In the genomic region with DNA sequence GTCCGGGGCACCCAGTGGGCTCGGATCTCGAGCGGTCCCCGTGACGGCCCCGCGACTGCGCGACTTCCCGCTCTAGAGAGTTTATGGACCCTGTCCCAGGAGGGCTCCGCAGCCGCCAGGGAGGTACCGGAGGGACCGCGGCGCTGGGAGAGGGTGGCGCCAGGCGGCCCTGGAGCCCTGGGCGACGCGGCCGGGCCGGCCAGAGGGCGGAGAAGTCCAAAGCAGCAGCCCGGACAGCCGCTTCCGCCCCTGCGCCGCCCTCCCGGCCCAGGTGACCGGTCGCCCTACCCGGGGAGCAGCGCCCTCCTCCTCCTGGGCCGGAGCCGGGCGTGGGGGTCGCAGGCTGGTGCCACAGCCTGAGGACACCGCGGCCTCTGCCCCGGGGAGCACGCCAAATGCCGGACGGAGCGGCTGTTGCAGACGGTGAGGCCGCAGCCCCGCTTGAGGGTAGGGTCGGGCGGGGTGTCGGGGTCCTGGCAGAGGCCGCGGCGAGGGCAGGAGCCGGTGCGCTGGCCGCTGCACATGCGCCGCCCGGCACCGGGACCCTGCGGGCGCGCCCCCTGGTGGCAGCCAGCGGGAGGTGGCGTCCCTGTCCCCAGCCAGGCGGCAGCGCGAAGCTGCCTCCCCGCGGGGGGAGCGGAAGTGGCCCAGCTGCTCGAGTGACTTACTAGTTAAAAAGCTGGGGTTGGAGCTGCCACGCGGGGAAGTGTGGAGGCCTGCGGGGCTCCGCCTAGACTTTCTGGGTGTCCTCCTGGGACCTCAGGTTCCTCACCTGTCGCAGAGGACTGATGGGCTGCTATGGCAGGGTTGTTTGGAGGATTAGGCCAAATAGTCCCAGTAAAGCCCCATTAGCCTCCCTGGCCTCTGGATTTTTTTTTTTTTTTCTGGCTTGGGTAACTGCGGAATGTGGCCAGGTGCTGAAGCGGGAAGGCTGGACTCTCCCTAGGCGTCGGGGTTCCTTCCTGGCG, we compare ENCODE assay signal across 8 cellular contexts. TPM values are rescaled to one million over a fixed set of nuclear protein-coding genes. Genes with fewer than 3 reads are reported as not detected.
DNase-seq lines count a peak whose midpoint lies in the region; ATAC-seq, FAIRE-seq and TF ChIP-seq lines count a peak whose summit lies in the region.

No MANE protein-coding gene starts in this region.

- TF ChIP-seq CTCF in AG09319 (IDR thresholded peaks at IDR 0.05; ENCODE audit: low read depth, low read length): peak; percentile 65
- TF ChIP-seq CTCF in endothelial cell of umbilical vein (IDR thresholded peaks at IDR 0.05; ENCODE audit: extremely low read depth in 1 of 2, insufficient read depth in 1 of 2, low read depth in 1 of 2, low read length in 2 of 2): peak; percentile 87 to 96

- intact Hi-C loops in endothelial cell of umbilical vein (cut with micrococcal nuclease): loop anchor here (1.0 to 5.0 kb wide), 5 partner anchors 21 to 404 kb away; a partner anchor contains a TSS

- H3K4me1 ChIP-seq in endothelial cell of umbilical vein (ENCODE audit: control insufficient read depth, extremely low read depth, insufficient read depth, low read length): peaks cover 8% of the 10 kb centered on the region

- no peaks in the 10 kb centered on the region for H3K9me3 ChIP-seq in endothelial cell of umbilical vein (replicated peaks; ENCODE audit: control insufficient read depth, insufficient read depth, low read length)

- H3K4me2 ChIP-seq in endothelial cell of umbilical vein (ENCODE audit: insufficient read depth, low read length): peak overlapping the region; percentile 33

- no peaks in the 10 kb centered on the region for H3K9me1 ChIP-seq in endothelial cell of umbilical vein (replicated peaks; ENCODE audit: control insufficient read depth, extremely low read depth, insufficient read depth, low read length)

- dilution Hi-C loops in endothelial cell of umbilical vein (cut with MboI; ENCODE audit: extremely low pct_ligation_motif_present, low sequenced_read_pairs): no loop called here

- CTCF ChIA-PET in endothelial cell of umbilical vein (lab: Charles Lee): interaction anchor here (0.6 to 3.6 kb wide), 20 partner anchors 10 to 916 kb away, joined by 3 to 35 read pairs (median 4); a partner anchor contains a TSS

- peak overlapping the region; percentile 2 to 64 (median 23) for H3K4me3 ChIP-seq in endothelial cell of umbilical vein (replicated peaks in 1 of 3; ENCODE audit: insufficient read depth in 1 of 3, low read depth in 1 of 3, low read length in 3 of 3)

- H3K36me3 ChIP-seq in endothelial cell of umbilical vein (ENCODE audit: control insufficient read depth in 2 of 2, extremely low read depth in 1 of 2, insufficient read depth in 2 of 2, low read length in 2 of 2): no peaks in the 10 kb centered on the region

- BruUV-seq in endothelial cell of umbilical vein (replicated peaks; lab: Mats Ljungman, UMichigan): no TSS peak

- H2AFZ ChIP-seq in endothelial cell of umbilical vein (ENCODE audit: low read depth, low read length): peak overlapping the region; percentile 82

- H4K20me1 ChIP-seq in endothelial cell of umbilical vein (replicated peaks; ENCODE audit: control insufficient read depth, extremely low read depth, insufficient read depth, low read length): no peaks in the 10 kb centered on the region

- DNase-seq in AG09319 (ENCODE audit: extremely low read depth, low read depth) (peak; percentile 55), NCI-H69 (lab: John Stamatoyannopoulos, UW) (peak; percentile 90), endothelial cell of umbilical vein (ENCODE audit: low read depth, low spot score) (peak; percentile 70), midbrain (lab: John Stamatoyannopoulos, UW) (peak; percentile 82)
- peak; percentile 51 for DNase-seq in activated CD8-positive, alpha-beta memory T cell treated with anti-CD3 and anti-CD28 coated beads, Interleukin-2, amount 50 U/mL, for 1 hour (ENCODE audit: extremely low read depth)
- DNase-seq in stimulated activated CD8-positive, alpha-beta memory T cell treated with anti-CD3 and anti-CD28 coated beads, Interleukin-15, amount 100 ng/mL, for 24 hours (ENCODE audit: low read depth): peak; percentile 82

- POLR2A ChIA-PET in endothelial cell of umbilical vein (lab: Charles Lee): no interaction called here

- H3K79me2 ChIP-seq in endothelial cell of umbilical vein (ENCODE audit: control insufficient read depth, insufficient read depth, low read length): no peaks in the 10 kb centered on the region

- peak; percentile 77 for FAIRE-seq in endothelial cell of umbilical vein (lab: Jason Lieb, UNC)

- H3K27me3 ChIP-seq in endothelial cell of umbilical vein (ENCODE audit: control insufficient read depth in 2 of 2, insufficient read depth in 2 of 2, low read length in 2 of 2): no peaks in the 10 kb centered on the region

- no peak overlapping the region for H3K27ac ChIP-seq in endothelial cell of umbilical vein (ENCODE audit: insufficient read depth, low read depth, low read length)

- H3K9ac ChIP-seq in endothelial cell of umbilical vein (replicated peaks; ENCODE audit: extremely low read depth, insufficient read depth, low read length): peak overlapping the region; percentile 39

- peak; percentile 97 for ATAC-seq in GM19023 (IDR thresholded peaks at IDR 0.05; ENCODE audit: unreplicated experiment)
- ATAC-seq in HG03196 (IDR thresholded peaks at IDR 0.05; ENCODE audit: unreplicated experiment): peak; percentile 97

- TF ChIP-seq POLR2A in endothelial cell of umbilical vein (IDR thresholded peaks at IDR 0.05; ENCODE audit: low read depth, low read length): no peak

TF ChIP-seq in endothelial cell of umbilical vein, 7 proteins besides CTCF, POLR2A, EP300 and RAD21:
- TF ChIP-seq EZH2 (IDR thresholded peaks at IDR 0.05; ENCODE audit: borderline replicate concordance, low read depth, low read length, severe bottlenecking): no peak
- TF ChIP-seq, protein P1, sequence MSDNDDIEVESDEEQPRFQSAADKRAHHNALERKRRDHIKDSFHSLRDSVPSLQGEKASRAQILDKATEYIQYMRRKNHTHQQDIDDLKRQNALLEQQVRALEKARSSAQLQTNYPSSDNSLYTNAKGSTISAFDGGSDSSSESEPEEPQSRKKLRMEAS (IDR thresholded peaks at IDR 0.05; ENCODE audit: insufficient read depth, insufficient read length): peak; percentile 36
- peak; percentile 47 for TF ChIP-seq POLR2AphosphoS5 (IDR thresholded peaks at IDR 0.05; ENCODE audit: insufficient read depth, low read depth, low read length)
- TF ChIP-seq MYC (IDR thresholded peaks at IDR 0.05; ENCODE audit: low read depth, low read length): no peak
TF ChIP-seq in endothelial cell of umbilical vein: peak in this region for 2.

RNA-seq across cellular contexts. Expression of a gene that starts 20.9 kb away (rescaled TPM):
- total RNA-seq in endothelial cell of umbilical vein: 7.5 and 7.7 TPM in 2 replicates
- polyA plus RNA-seq in endothelial cell of umbilical vein: 2.0 and 2.1 TPM in 2 replicates
- polyA plus RNA-seq in endothelial cell of umbilical vein (2011; cell fraction: cytosol; rRNA removed): 2.2 and 2.3 TPM in 2 replicates
- 6.7 and 12.1 TPM in 2 replicates for polyA plus RNA-seq in endothelial cell of umbilical vein (2011; cell fraction: nucleus; rRNA removed)
- polyA plus RNA-seq in endothelial cell of umbilical vein (2012): 3.5 and 4.3 TPM in 2 replicates
- polyA minus RNA-seq in endothelial cell of umbilical vein: 16.5 and 30.7 TPM in 2 replicates
- 3.8 TPM for polyA minus RNA-seq in endothelial cell of umbilical vein (2011; cell fraction: cytosol; rRNA and poly(A)+ RNA removed)
- polyA minus RNA-seq in endothelial cell of umbilical vein (2011; cell fraction: nucleus; rRNA and poly(A)+ RNA removed): 27.4 and 51.5 TPM in 2 replicates
